In genomic region chr1:179293340-179294327, GRCh38 we compare ENCODE assay signal across 8 cellular contexts. TPM values are rescaled to one million over a fixed set of nuclear protein-coding genes. Genes with fewer than 3 reads are reported as not detected.
DNase-seq lines count a peak whose midpoint lies in the region; ATAC-seq and TF ChIP-seq lines count a peak whose summit lies in the region.

TSS of gene SOAT1 (plus strand) at chr1:179293797. CDS start at chr1:179302685, 8,888 bp downstream.

- TF ChIP-seq CTCF in VCaP (conservative IDR thresholded peaks at IDR 0.05) (no peak), breast epithelium (IDR thresholded peaks at IDR 0.05) (no peak)

- intact Hi-C loops in breast epithelium (cut with DNase I; ENCODE audit: low total_unique reads): no loop called here

- peak; percentile 96 for ATAC-seq in HG03066 (IDR thresholded peaks at IDR 0.05; ENCODE audit: low read depth, unreplicated experiment)

- H3K4me3 ChIP-seq in ACC112 (ENCODE audit: low read depth, low read length) (peak within 1 kb of the TSS; percentile 86), breast epithelium (peak within 1 kb of the TSS; percentile 62 to 81 (median 79))

- H3K79me2 ChIP-seq in ACC112 (ENCODE audit: control insufficient read depth, insufficient read depth, low read length, unreplicated experiment): peaks cover 40% of the 10 kb centered on the region

- H3K27me3 ChIP-seq in ACC112 (ENCODE audit: insufficient read depth, low read length): no peaks in the 10 kb centered on the region
- H3K27me3 ChIP-seq in breast epithelium: no peaks in the 10 kb centered on the region

- no peaks in the 10 kb centered on the region for H3K9me3 ChIP-seq in breast epithelium

- H2AFZ ChIP-seq in ACC112 (ENCODE audit: low read length, unreplicated experiment): peak within 1 kb of the TSS; percentile 78

- DNase-seq in NCI-H2171 treated with DMSO at 0.1 percent for 48 hours (lab: John Stamatoyannopoulos, UW): peak; percentile 88
- peak; percentile 83 for DNase-seq in breast epithelium (ENCODE audit: low spot score in 2 of 2)
- DNase-seq in iPS-NIHi11 (ENCODE audit: low spot score): peak; percentile 96
- peak; percentile 74 for DNase-seq in smooth muscle cell of the brain vasculature (ENCODE audit: low read depth, low spot score)

- no peaks in the 10 kb centered on the region for H3K36me3 ChIP-seq in ACC112 (ENCODE audit: insufficient read depth, low read length)
- no peaks in the 10 kb centered on the region for H3K36me3 ChIP-seq in breast epithelium

- TF ChIP-seq POLR2A in GM18526 (IDR thresholded peaks at IDR 0.05; ENCODE audit: extremely low read depth, insufficient read length) (peak; percentile 83), breast epithelium (IDR thresholded peaks at IDR 0.05) (no peak)

- H3K4me1 ChIP-seq in ACC112 (ENCODE audit: control insufficient read depth, insufficient read depth, low read length, unreplicated experiment) (peaks cover 12% of the 10 kb centered on the region), breast epithelium (no peaks in the 10 kb centered on the region)

- H3K27ac ChIP-seq in ACC112 (ENCODE audit: low read depth, low read length) (peak within 1 kb of the TSS; percentile 82), VCaP (peak within 1 kb of the TSS; percentile 99), breast epithelium (peak within 1 kb of the TSS; percentile 87 to 93)

RNA-seq across cellular contexts. Expression of gene SOAT1, which starts in this region (rescaled TPM):
- total RNA-seq in breast epithelium: 10 to 100 TPM; 18.7 to 28.2 (median 22.4) TPM

Comparison
In these comparisons a context has a peak if more than half of its experiments do, and no peak if none do; other contexts are left out.
1. Peak in every context shown above with its lines: DNase-seq, ATAC-seq, H3K4me3 ChIP-seq and H3K27ac ChIP-seq.